9 cellular contexts compared by ENCODE assay signal in the genomic region with DNA sequence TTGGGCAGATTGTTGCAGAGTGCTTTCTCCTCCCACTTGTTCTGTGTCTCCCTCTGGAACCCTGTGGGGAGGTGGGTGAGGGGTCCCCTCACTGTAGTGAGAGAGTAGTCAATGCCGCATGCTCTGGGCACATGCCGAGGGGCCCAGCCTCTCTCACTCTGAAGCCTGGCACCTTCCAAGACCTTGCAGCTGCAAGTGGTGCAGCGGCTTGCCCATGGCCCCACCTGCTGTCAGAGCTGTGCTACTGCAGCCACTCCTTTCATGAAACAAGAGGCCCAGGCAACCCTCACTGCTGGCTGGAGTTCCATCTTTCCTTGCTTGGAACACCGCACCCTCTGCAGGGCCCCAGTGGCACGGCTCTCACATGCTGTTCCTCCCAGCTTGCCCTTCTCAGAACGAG. TPM values are rescaled to one million over a fixed set of nuclear protein-coding genes. Genes with fewer than 3 reads are reported as not detected.
A peak's percentile ranks its signal among the peaks of the same experiment; 100 is the strongest.
DNase-seq lines count a peak whose midpoint lies in the region; ATAC-seq and TF ChIP-seq lines count a peak whose summit lies in the region.
"Had no signal": no experiment of that assay in that cellular context is flagged by ENCODE, and none has a peak within 500 bp of the region (broad histone marks: within the 10 kb centered on the region; RNA-seq: fewer than 3 reads in every experiment).

No MANE protein-coding gene starts in this region.

- no peak overlapping the region for H3K14ac ChIP-seq in trophoblast cell (ENCODE audit: low read length)

- no peak overlapping the region for H2BK120ac ChIP-seq in trophoblast cell (ENCODE audit: insufficient read depth, low read length, poor library complexity)

- WGBS in trophoblast cell (ENCODE audit: extremely low coverage, insufficient coverage, insufficient read length): no CpG with 5 or more reads among the region's 6 CpGs
- 29% methylated on average over 6 of the region's 6 CpGs; no CpG with 5 or more reads in 1 of the 2 donors for WGBS in transverse colon (ENCODE audit: low coverage in 1 of 2), 2 donors

- DNase-seq in Peyer's patch (peak in 2 of 3 donors; percentile 25 to 62), globus pallidus (ENCODE audit: low spot score) (peak; percentile 78), trophoblast cell (peak; percentile 29 to 61), transverse colon (peak; percentile 46)
- DNase-seq in activated naive CD4-positive, alpha-beta T cell treated with Interleukin-2 at 50 U/mL for 16 hours: peak; percentile 65

- H3K27ac ChIP-seq in Peyer's patch (no peak overlapping the region), trophoblast cell (ENCODE audit: low read depth, low read length) (no peak overlapping the region), transverse colon (no peak overlapping the region)
- H3K27ac ChIP-seq: epithelial cell of prostate had no signal

- H3K36me3 ChIP-seq in Peyer's patch: no peaks in the 10 kb centered on the region
- no peaks in the 10 kb centered on the region for H3K36me3 ChIP-seq in trophoblast cell (ENCODE audit: control insufficient read depth in 1 of 2, insufficient read depth in 2 of 2, low read length in 2 of 2)
- no peaks in the 10 kb centered on the region for H3K36me3 ChIP-seq in transverse colon

- H2BK12ac ChIP-seq in trophoblast cell (ENCODE audit: low read length): no peak overlapping the region

- H3K9me3 ChIP-seq in Peyer's patch (peaks cover 0 to 5% (median 0%) of the 10 kb centered on the region in 4 donors), trophoblast cell (ENCODE audit: insufficient read depth, low read depth, low read length) (peaks cover 7% of the 10 kb centered on the region), transverse colon (no peaks in the 10 kb centered on the region)

- no peak overlapping the region for H2AFZ ChIP-seq in trophoblast cell (ENCODE audit: insufficient read depth, low read length, poor library complexity)

- no peak overlapping the region for H4K91ac ChIP-seq in trophoblast cell (ENCODE audit: low read depth, low read length)

- H3K79me2 ChIP-seq in trophoblast cell (ENCODE audit: control insufficient read depth, insufficient read depth, low read length, poor library complexity): no peaks in the 10 kb centered on the region

- no peak for TF ChIP-seq EP300 in transverse colon (IDR thresholded peaks at IDR 0.05; ENCODE audit: low read depth)

- ATAC-seq in GM21390 (IDR thresholded peaks at IDR 0.05; ENCODE audit: unreplicated experiment) (no peak), GM19328 (IDR thresholded peaks at IDR 0.05; ENCODE audit: unreplicated experiment) (no peak)

- no peak overlapping the region for H3K4me3 ChIP-seq in GM12875 (ENCODE audit: low read depth, low read length)
- H3K4me3 ChIP-seq in Peyer's patch: no peak overlapping the region
- H3K4me3 ChIP-seq in trophoblast cell (ENCODE audit: low read depth, low read length): no peak overlapping the region
- no peak overlapping the region for H3K4me3 ChIP-seq in transverse colon

- no peak overlapping the region for H3K9ac ChIP-seq in trophoblast cell (ENCODE audit: low read length)

- H3K79me1 ChIP-seq in trophoblast cell (ENCODE audit: low read length): no peaks in the 10 kb centered on the region

- H3K4me1 ChIP-seq in Peyer's patch (no peaks in the 10 kb centered on the region), trophoblast cell (ENCODE audit: control insufficient read depth in 1 of 2, insufficient read depth in 2 of 2, low read length in 2 of 2) (no peaks in the 10 kb centered on the region), transverse colon (peaks cover 0 to 3% (median 0%) of the 10 kb centered on the region in 4 donors)

- H4K12ac ChIP-seq in trophoblast cell (ENCODE audit: low read depth, low read length): no peak overlapping the region

- H3K23ac ChIP-seq in trophoblast cell (ENCODE audit: low read length): no peak overlapping the region

- in situ Hi-C loops in transverse colon (cut with MboI; ENCODE audit: low pct_ligation_motif_present in 1 of 4, low pct_unique_long_range_greater_than_20kb in 1 of 4, low sequenced_read_pairs in 3 of 4): no loop called here

- no peak overlapping the region for H4K8ac ChIP-seq in trophoblast cell (ENCODE audit: low read depth, low read length)

- no peak overlapping the region for H3K18ac ChIP-seq in trophoblast cell (ENCODE audit: low read length)

- H3K27me3 ChIP-seq in Peyer's patch (no peaks in the 10 kb centered on the region), trophoblast cell (ENCODE audit: insufficient read depth, low read length) (no peaks in the 10 kb centered on the region), transverse colon (no peaks in the 10 kb centered on the region)

- H2AK5ac ChIP-seq in trophoblast cell (ENCODE audit: low read length): no peak overlapping the region

- no peak overlapping the region for H2BK5ac ChIP-seq in trophoblast cell (ENCODE audit: low read depth, low read length, poor library complexity)

- no peak for TF ChIP-seq POLR2A in Peyer's patch (IDR thresholded peaks at IDR 0.05)
- no peak for TF ChIP-seq POLR2A in transverse colon (IDR thresholded peaks at IDR 0.05)

- TF ChIP-seq CTCF in GM12875 (IDR thresholded peaks at IDR 0.05; ENCODE audit: borderline replicate concordance, insufficient read depth, low read depth, low read length): peak; percentile 23; the same call in 1 of the 2 replicates
- peak; percentile 20 to 61 (median 43) for TF ChIP-seq CTCF in Peyer's patch (IDR thresholded peaks at IDR 0.05)
- TF ChIP-seq CTCF in transverse colon (IDR thresholded peaks at IDR 0.05): peak; percentile 57 to 81 (median 75)

- no peak overlapping the region for H3K4ac ChIP-seq in trophoblast cell (ENCODE audit: low read depth, low read length)

- intact Hi-C loops in transverse colon (cut with DNase I; ENCODE audit: low total_unique reads): no loop called here

- H3K4me2 ChIP-seq in trophoblast cell (ENCODE audit: low read length): no peak overlapping the region

RNA-seq across cellular contexts. Expression of a gene that starts 58.4 kb away (rescaled TPM):
- 100 to 1,000 TPM in 3 of 4 donors, 10 to 100 TPM in 1; 37.7 to 458 (median 161) TPM for total RNA-seq in Peyer's patch
- 53.0 and 55.7 TPM in 2 replicates for polyA plus RNA-seq in trophoblast cell (2013)
- total RNA-seq in transverse colon: 100 to 1,000 TPM; 166 to 580 (median 346) TPM

Comparison
In these comparisons a context has a peak if more than half of its experiments do, and no peak if none do; other contexts are left out.
1. CTCF ChIP-seq: peak in every context shown above with its lines; median percentile 75 in transverse colon; 43 in Peyer's patch; 23 in GM12875.